Comparison of ENCODE assay signal across 8 cellular contexts in the genomic region with DNA sequence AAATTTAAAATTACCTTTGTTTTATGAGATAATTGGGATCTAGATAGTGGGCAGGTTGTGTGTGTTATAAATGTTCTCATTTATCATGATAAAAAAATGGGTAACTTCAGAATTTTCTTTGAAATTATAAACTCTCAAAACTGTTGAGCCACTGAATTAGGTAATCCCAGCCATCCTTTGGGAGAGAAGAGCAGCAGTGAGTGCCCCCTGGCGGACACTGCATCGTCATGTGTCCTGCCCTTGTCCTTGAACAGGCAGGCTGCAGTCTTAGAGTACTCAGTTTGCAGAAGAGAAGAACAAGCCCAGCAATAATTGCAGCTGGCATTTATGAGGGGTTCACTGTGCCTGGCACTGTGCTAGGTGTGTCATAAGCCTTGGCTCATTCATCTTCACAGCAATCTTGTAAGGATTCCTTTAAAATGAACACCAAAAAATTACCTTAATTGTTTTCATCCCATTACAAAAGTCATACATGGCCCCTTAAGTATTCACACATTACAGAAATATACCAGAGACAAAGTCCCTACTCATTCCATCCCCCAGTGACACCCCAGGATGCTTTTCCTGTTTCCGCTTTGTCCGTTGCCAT.
DNase-seq lines count a peak whose midpoint lies in the region; ATAC-seq and TF ChIP-seq lines count a peak whose summit lies in the region.

No MANE protein-coding gene starts in this region.

- no peak overlapping the region for H3K27ac ChIP-seq in lung (ENCODE audit: low read depth in 1 of 2, low read length in 1 of 2)

- H3K4me3 ChIP-seq in Caco-2 (ENCODE audit: low read depth, low read length) (no peak overlapping the region), lung (no peak overlapping the region)

- intact Hi-C loops in Caco-2 (cut with micrococcal nuclease; ENCODE audit: unreplicated experiment) = loop anchor here (1.0 kb wide), 3 partner anchors 43 to 141 kb away; no protein-coding TSS in a partner anchor

- H3K36me3 Mint-ChIP-seq in Caco-2 (ENCODE audit: insufficient read depth, unreplicated experiment) = no peaks in the 10 kb centered on the region

- H3K27ac Mint-ChIP-seq in Caco-2 (ENCODE audit: unreplicated experiment) = no peak overlapping the region

- no peaks in the 10 kb centered on the region for H3K4me1 Mint-ChIP-seq in Caco-2 (ENCODE audit: low read depth, unreplicated experiment)

- H3K9me3 Mint-ChIP-seq in Caco-2 (ENCODE audit: unreplicated experiment) = no peaks in the 10 kb centered on the region

- CTCF ChIA-PET in Caco-2 (lab: Charles Lee) = interaction anchor here (0.7 to 5.2 kb wide), 10 partner anchors 14 to 310 kb away, joined by 3 to 116 read pairs (median 4); a partner anchor contains a TSS

- POLR2A ChIA-PET in Caco-2 (lab: Charles Lee) = no interaction called here

- H3K9me3 ChIP-seq in Caco-2 (no peaks in the 10 kb centered on the region), lung (ENCODE audit: control insufficient read depth in 2 of 2, insufficient read depth in 1 of 2, low read length in 1 of 2) (no peaks in the 10 kb centered on the region)

- H3K4me1 ChIP-seq in Caco-2 (no peaks in the 10 kb centered on the region), lung (ENCODE audit: control insufficient read depth in 2 of 2, insufficient read depth in 2 of 2, low read length in 2 of 2) (no peaks in the 10 kb centered on the region)

- no peaks in the 10 kb centered on the region for H3K27me3 ChIP-seq in Caco-2 (replicated peaks; ENCODE audit: control insufficient read depth, insufficient read depth, low read length)
- no peaks in the 10 kb centered on the region for H3K27me3 ChIP-seq in lung (ENCODE audit: control insufficient read depth, insufficient read depth)

- no peak overlapping the region for H3K4me3 Mint-ChIP-seq in Caco-2 (ENCODE audit: unreplicated experiment)

- ATAC-seq in HG03039 (IDR thresholded peaks at IDR 0.05; ENCODE audit: unreplicated experiment) = peak; percentile 55
- peak; percentile 45 for ATAC-seq in lung (ENCODE audit: insufficient read depth, low FRiP score)
- no peak for ATAC-seq in GM19324 (IDR thresholded peaks at IDR 0.05; ENCODE audit: low FRiP score, unreplicated experiment)

- H3K27me3 Mint-ChIP-seq in Caco-2 (ENCODE audit: insufficient read depth, unreplicated experiment) = no peaks in the 10 kb centered on the region

- peak; percentile 98 to 99 for TF ChIP-seq CTCF in Caco-2 (IDR thresholded peaks at IDR 0.05; ENCODE audit: insufficient read depth in 1 of 2, low read depth in 1 of 2, low read length in 1 of 2, severe bottlenecking in 1 of 2, unreplicated experiment in 1 of 2)
- TF ChIP-seq CTCF in lung (IDR thresholded peaks at IDR 0.05; ENCODE audit: control extremely low read depth, extremely low read depth) = peak; percentile 81

- 48 to 49% methylated on average over 4 of the region's 4 CpGs for WGBS in lung, 2 donors

- BruUV-seq in Caco-2 (replicated peaks; lab: Mats Ljungman, UMichigan) = no TSS peak

- DNase-seq in Caco-2 (peak; percentile 83 to 91), NCI-H526 treated with DMSO at 0.1 percent for 48 hours (lab: John Stamatoyannopoulos, UW) (peak; percentile 62), dermis blood vessel endothelial cell (peak; percentile 88), lung (ENCODE audit: low spot score) (peak; percentile 71)
- DNase-seq in activated CD4-positive, alpha-beta T cell treated with anti-CD3 and anti-CD28 coated beads, Interleukin-2, amount 50 U/mL, for 24 hours (ENCODE audit: low read depth in 1 of 2, low spot score in 1 of 2) = peak; percentile 38 to 41
- peak; percentile 37 for DNase-seq in stimulated activated CD8-positive, alpha-beta memory T cell treated with anti-CD3 and anti-CD28 coated beads, Interleukin-15, amount 100 ng/mL, for 24 hours (ENCODE audit: low read depth)

- no peaks in the 10 kb centered on the region for H3K36me3 ChIP-seq in Caco-2 (ENCODE audit: control insufficient read depth, insufficient read depth, low read length)
- no peaks in the 10 kb centered on the region for H3K36me3 ChIP-seq in lung (ENCODE audit: control insufficient read depth in 2 of 2, insufficient read depth in 2 of 2, low read length in 2 of 2)

Comparison
In these comparisons a context has a peak if more than half of its experiments do, and no peak if none do; other contexts are left out.
1. DNase-seq: peak in every context shown above with its lines; median percentile 88 in dermis blood vessel endothelial cell; 87 in Caco-2; 71 in lung; 62 in NCI-H526 treated with DMSO at 0.1 percent for 48 hours; 40 in activated CD4-positive, alpha-beta T cell treated with anti-CD3 and anti-CD28 coated beads, Interleukin-2, amount 50 U/mL, for 24 hours; 37 in stimulated activated CD8-positive, alpha-beta memory T cell treated with anti-CD3 and anti-CD28 coated beads, Interleukin-15, amount 100 ng/mL, for 24 hours.